In the genomic region with DNA sequence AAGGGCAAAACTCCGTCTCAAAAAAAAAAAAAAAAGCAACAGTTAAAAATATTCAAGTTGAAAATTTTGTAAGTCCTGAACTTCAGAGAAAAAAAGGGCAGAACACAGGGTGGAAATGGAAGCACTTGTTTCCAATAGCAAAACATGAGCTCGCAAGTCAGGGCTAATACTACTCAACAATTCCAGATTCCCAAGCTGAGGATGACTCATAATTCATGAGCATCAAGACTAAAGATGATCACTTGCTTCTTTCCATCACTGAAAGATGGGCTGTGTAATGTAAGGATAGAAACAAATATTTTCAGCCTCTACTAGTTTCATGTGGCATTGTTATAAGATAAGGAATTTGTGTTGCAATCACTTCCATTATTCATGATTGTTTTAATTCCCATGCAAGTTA, we compare ENCODE assay signal across 16 cellular contexts. TPM values are rescaled to one million over a fixed set of nuclear protein-coding genes. Genes with fewer than 3 reads are reported as not detected.
"Had no signal": no experiment of that assay in that cellular context is flagged by ENCODE, and none has a peak within 500 bp of the region (broad histone marks: within the 10 kb centered on the region; RNA-seq: fewer than 3 reads in every experiment).

No MANE protein-coding gene starts in this region.

- H2AFZ ChIP-seq: neural progenitor cell had no signal

- H3K4me2 ChIP-seq: neural progenitor cell had no signal

- H3K9me3 ChIP-seq: body of pancreas, psoas muscle, sigmoid colon, testis, upper lobe of right lung had no signal

- H3K9ac ChIP-seq: neural progenitor cell had no signal

- H3K4me3 ChIP-seq: body of pancreas, neural progenitor cell, psoas muscle, sigmoid colon, testis, upper lobe of right lung had no signal

- H3K27ac ChIP-seq: body of pancreas, neural progenitor cell, psoas muscle, sigmoid colon, testis, upper lobe of right lung had no signal

- H3K36me3 ChIP-seq: neural progenitor cell, sigmoid colon, upper lobe of right lung had no signal

- H3K27me3 ChIP-seq: body of pancreas, neural progenitor cell, sigmoid colon, testis, upper lobe of right lung had no signal

- ATAC-seq: body of pancreas; left lobe of liver; psoas muscle; stimulated activated naive CD8-positive, alpha-beta T cell treated with anti-CD3 and anti-CD28 coated beads, Interleukin-15, amount 100 ng/mL, for 72 hours; upper lobe of right lung had no signal

- DNase-seq: activated CD4-positive, alpha-beta T cell treated with anti-CD3 and anti-CD28 coated beads, Interleukin-2, amount 10 ng/mL, durations not matched to agents 7 days and 5 days; activated CD8-positive, alpha-beta memory T cell treated with anti-CD3 and anti-CD28 coated beads, Interleukin-2, amount 50 U/mL, for 48 hours; activated gamma-delta T cell treated with Interleukin-2 at 50 U/mL for 16 hours; amygdala; body of pancreas; cortex of kidney; effector CD4-positive, alpha-beta T cell; islet precursor cell; psoas muscle; sigmoid colon; stimulated activated CD4-positive, alpha-beta T cell treated with anti-CD3 and anti-CD28 coated beads, Interleukin-1b, Interleukin-23, amount 100 ng/mL, for 48 hours; stimulated activated naive CD8-positive, alpha-beta T cell treated with anti-CD3 and anti-CD28 coated beads, Interleukin-15, amount 100 ng/mL, for 72 hours; testis; upper lobe of right lung had no signal

- H3K4me1 ChIP-seq: body of pancreas, neural progenitor cell, psoas muscle, sigmoid colon, testis, upper lobe of right lung had no signal

RNA-seq across cellular contexts. Expression of a gene that starts 33.5 kb away (rescaled TPM):
- total RNA-seq: activated CD4-positive, alpha-beta T cell treated with anti-CD3 and anti-CD28 coated beads, Interleukin-2, amount 10 ng/mL, durations not matched to agents 7 days and 5 days had no signal
